8 cellular contexts compared by ENCODE assay signal in genomic region chr19:50512112-50512998, GRCh38. TPM values are rescaled to one million over a fixed set of nuclear protein-coding genes. Genes with fewer than 3 reads are reported as not detected.
DNase-seq lines count a peak whose midpoint lies in the region; ATAC-seq and TF ChIP-seq lines count a peak whose summit lies in the region.
"Had no signal": no experiment of that assay in that cellular context is flagged by ENCODE, and none has a peak within 500 bp of the region (broad histone marks: within the 10 kb centered on the region; RNA-seq: fewer than 3 reads in every experiment).

No MANE protein-coding gene starts in this region.

- no peaks in the 10 kb centered on the region for H3K9me3 Mint-ChIP-seq in CD8-positive, alpha-beta memory T cell
- H3K9me3 Mint-ChIP-seq in activated CD8-positive, alpha-beta T cell treated with anti-CD3 and anti-CD28 coated beads for 36 hours: no peaks in the 10 kb centered on the region

- TF ChIP-seq POLR2A in right lobe of liver (IDR thresholded peaks at IDR 0.05): no peak

- no peaks in the 10 kb centered on the region for H3K9me3 ChIP-seq in CD8-positive, alpha-beta memory T cell (ENCODE audit: low read length)
- H3K9me3 ChIP-seq in right lobe of liver: no peaks in the 10 kb centered on the region

- H3K27me3 Mint-ChIP-seq in CD8-positive, alpha-beta memory T cell: peaks cover 5 to 7% of the 10 kb centered on the region in 2 donors
- peaks cover 5% of the 10 kb centered on the region for H3K27me3 Mint-ChIP-seq in activated CD8-positive, alpha-beta T cell treated with anti-CD3 and anti-CD28 coated beads for 36 hours

- POLR2A ChIA-PET in CD8-positive, alpha-beta memory T cell (lab: Charles Lee): no interaction called here
- POLR2A ChIA-PET in activated CD8-positive, alpha-beta T cell treated with anti-CD3 and anti-CD28 coated beads for 36 hours (lab: Charles Lee): interaction anchor here (0.6 to 2.5 kb wide), 6 partner anchors 10 to 291 kb away, joined by 3 to 9 read pairs (median 4); partner anchors contain the start of genes EMC10 and GARIN5A

- H3K4me3 ChIP-seq in CD8-positive, alpha-beta memory T cell (ENCODE audit: low read length): peak overlapping the region; percentile 67
- peak overlapping the region; percentile 32 to 76 (median 72) for H3K4me3 ChIP-seq in right lobe of liver

- peak overlapping the region; percentile 90 for H3K27ac ChIP-seq in CD8-positive, alpha-beta memory T cell (ENCODE audit: low read depth, low read length)
- peak overlapping the region in 2 of 3 donors; percentile 72 to 85 for H3K27ac ChIP-seq in right lobe of liver

- H3K36me3 Mint-ChIP-seq in CD8-positive, alpha-beta memory T cell: peaks cover 0 to 13% (median 0%) of the 10 kb centered on the region in 3 donors
- H3K36me3 Mint-ChIP-seq in activated CD8-positive, alpha-beta T cell treated with anti-CD3 and anti-CD28 coated beads for 36 hours (ENCODE audit: low read depth): no peaks in the 10 kb centered on the region

- peak overlapping the region in 3 of 8 donors; percentile 38 to 71 (median 57) for H3K27ac Mint-ChIP-seq in CD8-positive, alpha-beta memory T cell
- H3K27ac Mint-ChIP-seq in activated CD8-positive, alpha-beta T cell treated with anti-CD3 and anti-CD28 coated beads for 36 hours: no peak overlapping the region

- peaks cover 15% of the 10 kb centered on the region for H3K4me1 ChIP-seq in CD8-positive, alpha-beta memory T cell (ENCODE audit: insufficient read depth, low read length)
- H3K4me1 ChIP-seq in right lobe of liver: peaks cover 0 to 17% (median 4%) of the 10 kb centered on the region in 4 donors

- 80% methylated on average over 8 of the region's 36 CpGs for WGBS in right lobe of liver (ENCODE audit: insufficient coverage, low coverage, low lambda C conversion rate, missing lambda C conversion rate)

- peaks cover 13 to 22% (median 15%) of the 10 kb centered on the region in 3 donors for H3K4me1 Mint-ChIP-seq in CD8-positive, alpha-beta memory T cell
- peaks cover 13% of the 10 kb centered on the region for H3K4me1 Mint-ChIP-seq in activated CD8-positive, alpha-beta T cell treated with anti-CD3 and anti-CD28 coated beads for 36 hours (ENCODE audit: low read depth)

- DNase-seq in CD8-positive, alpha-beta memory T cell: no peak
- no peak for DNase-seq in activated CD8-positive, alpha-beta T cell treated with anti-CD3 and anti-CD28 coated beads for 36 hours
- DNase-seq in right lobe of liver (peak in 1 of 3 donors; percentile 64), H4 (ENCODE audit: low spot score) (no peak)
- DNase-seq in NK-92 treated with Interleukin-12 subunit alpha and Interleukin-12 subunit beta, amount 100 ng/mL, for 24 hours (lab: John Stamatoyannopoulos, UW): no peak
- DNase-seq: DMS79, Kasumi-1 had no signal

- H3K27me3 ChIP-seq in CD8-positive, alpha-beta memory T cell (ENCODE audit: insufficient read depth, low read length, poor library complexity, severe bottlenecking): no peaks in the 10 kb centered on the region
- H3K27me3 ChIP-seq in right lobe of liver: no peaks in the 10 kb centered on the region

- TF ChIP-seq CTCF in activated CD8-positive, alpha-beta T cell treated with anti-CD3 and anti-CD28 coated beads for 36 hours (IDR thresholded peaks at IDR 0.05): no peak
- TF ChIP-seq CTCF in right lobe of liver (IDR thresholded peaks at IDR 0.05): no peak

- peak overlapping the region in 2 of 7 donors; percentile 13 to 56 for H3K4me3 Mint-ChIP-seq in CD8-positive, alpha-beta memory T cell
- peak overlapping the region; percentile 91 for H3K4me3 Mint-ChIP-seq in activated CD8-positive, alpha-beta T cell treated with anti-CD3 and anti-CD28 coated beads for 36 hours

- no peak for ATAC-seq in activated CD8-positive, alpha-beta T cell treated with anti-CD3 and anti-CD28 coated beads for 36 hours
- ATAC-seq in right lobe of liver (no peak), GM21381 (IDR thresholded peaks at IDR 0.05; ENCODE audit: unreplicated experiment) (no peak)

- intact Hi-C loops in activated CD8-positive, alpha-beta T cell treated with anti-CD3 and anti-CD28 coated beads for 36 hours (cut with micrococcal nuclease): no loop called here
- intact Hi-C loops in right lobe of liver (cut with DNase I): no loop called here

- no peaks in the 10 kb centered on the region for H3K36me3 ChIP-seq in CD8-positive, alpha-beta memory T cell (ENCODE audit: insufficient read depth, low read length)
- no peaks in the 10 kb centered on the region for H3K36me3 ChIP-seq in right lobe of liver

- CTCF ChIA-PET in CD8-positive, alpha-beta memory T cell (lab: Charles Lee): interaction anchor here (1.5 kb wide), 2 partner anchors 44 to 51 kb away, joined by 3 read pairs; no protein-coding TSS in a partner anchor
- CTCF ChIA-PET in activated CD8-positive, alpha-beta T cell treated with anti-CD3 and anti-CD28 coated beads for 36 hours (lab: Charles Lee): interaction anchor here (0.6 to 1.0 kb wide), 2 partner anchors 155 to 1201 kb away, joined by 3 read pairs; no protein-coding TSS in a partner anchor

RNA-seq across cellular contexts. Expression of gene ASPDH, which starts 1.4 kb away (rescaled TPM):
- total RNA-seq in CD8-positive, alpha-beta memory T cell: not detected
- not detected for polyA plus RNA-seq in CD8-positive, alpha-beta memory T cell
- not detected for total RNA-seq in activated CD8-positive, alpha-beta T cell treated with anti-CD3 and anti-CD28 coated beads for 36 hours
- 10 to 100 TPM; 22.1 to 67.8 (median 44.8) TPM for total RNA-seq in right lobe of liver
- total RNA-seq in H4 (2014; rRNA removed; shearing (Covaris generic)): not detected in 2 replicates

RNA-seq across cellular contexts. Expression of gene JOSD2, which starts 1.4 kb away (rescaled TPM):
- total RNA-seq in CD8-positive, alpha-beta memory T cell: 10 to 100 TPM; 47.4 to 50.9 TPM
- 28.4 TPM for polyA plus RNA-seq in CD8-positive, alpha-beta memory T cell
- total RNA-seq in activated CD8-positive, alpha-beta T cell treated with anti-CD3 and anti-CD28 coated beads for 36 hours: 10 to 100 TPM; 21.6 to 22.6 TPM
- total RNA-seq in right lobe of liver: 10 to 100 TPM; 15.0 to 27.5 (median 19.1) TPM
- 28.7 and 60.6 TPM in 2 replicates for total RNA-seq in H4 (2014; rRNA removed; shearing (Covaris generic))

RNA-seq across cellular contexts. Expression of gene GARIN5A, which starts 35.7 kb away (rescaled TPM):
- under 1 TPM; 0.57 to 0.97 TPM for total RNA-seq in CD8-positive, alpha-beta memory T cell
- 0.33 TPM for polyA plus RNA-seq in CD8-positive, alpha-beta memory T cell
- total RNA-seq in activated CD8-positive, alpha-beta T cell treated with anti-CD3 and anti-CD28 coated beads for 36 hours: 1 to 10 TPM in 1 of 2 experiments, under 1 TPM in 1; 0.36 to 1.5 TPM
- total RNA-seq in right lobe of liver: 1 to 10 TPM in 5 of 6 experiments, under 1 TPM in 1; 0.68 to 2.3 (median 1.5) TPM
- 2.9 and 8.6 TPM in 2 replicates for total RNA-seq in H4 (2014; rRNA removed; shearing (Covaris generic))

RNA-seq across cellular contexts. Expression of gene EMC10, which starts 36.0 kb away (rescaled TPM):
- total RNA-seq in CD8-positive, alpha-beta memory T cell: 10 to 100 TPM; 74.7 to 74.8 TPM
- polyA plus RNA-seq in CD8-positive, alpha-beta memory T cell: 11.4 TPM
- total RNA-seq in activated CD8-positive, alpha-beta T cell treated with anti-CD3 and anti-CD28 coated beads for 36 hours: 10 to 100 TPM; 28.7 to 31.2 TPM
- 10 to 100 TPM; 48.6 to 82.8 (median 74.2) TPM for total RNA-seq in right lobe of liver
- total RNA-seq in H4 (2014; rRNA removed; shearing (Covaris generic)): 94.2 and 144 TPM in 2 replicates

RNA-seq across cellular contexts. Expression of gene LRRC4B, which starts 55.9 kb away (rescaled TPM):
- total RNA-seq in CD8-positive, alpha-beta memory T cell: not detected
- not detected for polyA plus RNA-seq in CD8-positive, alpha-beta memory T cell
- not detected for total RNA-seq in activated CD8-positive, alpha-beta T cell treated with anti-CD3 and anti-CD28 coated beads for 36 hours
- 1 to 10 TPM in 1 of 6 experiments, under 1 TPM in 5; 0.22 to 1.2 (median 0.52) TPM for total RNA-seq in right lobe of liver
- total RNA-seq in H4 (2014; rRNA removed; shearing (Covaris generic)): 15.2 and 19.0 TPM in 2 replicates

Comparison
In these comparisons a context has a peak if more than half of its experiments do, and no peak if none do; other contexts are left out.
1. RNA of gene ASPDH, which starts 1.4 kb away (total RNA-seq): 22.1 to 67.8 TPM in right lobe of liver; not detected in activated CD8-positive, alpha-beta T cell treated with anti-CD3 and anti-CD28 coated beads for 36 hours, not detected in CD8-positive, alpha-beta memory T cell and not detected in H4; every median in the first group is over 10 times any median in the second.